1 cellular context compared by ENCODE assay signal in the genomic region with DNA sequence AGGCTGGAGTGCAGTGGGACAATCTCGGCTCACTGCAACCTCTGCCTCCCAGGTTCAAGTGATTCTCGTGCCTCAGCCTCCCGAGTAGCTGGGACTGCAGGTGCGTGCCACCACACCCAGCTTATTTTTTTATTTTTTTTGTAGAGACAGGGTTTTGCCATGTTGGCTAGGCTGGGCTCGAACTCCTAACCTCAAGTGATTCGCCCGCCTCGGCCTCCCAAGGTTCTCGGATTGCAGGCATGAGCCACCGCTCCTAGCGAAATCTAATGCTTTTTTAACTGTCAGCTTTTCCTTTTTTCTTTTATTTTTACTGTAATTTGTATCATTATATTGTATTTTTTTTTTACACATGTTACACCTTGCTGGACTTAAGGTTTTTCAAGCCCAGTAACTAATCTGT. TPM values are rescaled to one million over a fixed set of nuclear protein-coding genes. Genes with fewer than 3 reads are reported as not detected.
"Had no signal": no experiment of that assay in that cellular context is flagged by ENCODE, and none has a peak within 500 bp of the region (broad histone marks: within the 10 kb centered on the region; RNA-seq: fewer than 3 reads in every experiment).

No MANE protein-coding gene starts in this region.

RNA-seq across cellular contexts. Expression of a gene that starts 36.4 kb away (rescaled TPM):
- total RNA-seq: gastrocnemius medialis had no signal
